ENCODE assay signal across 1 cellular context in the genomic region with DNA sequence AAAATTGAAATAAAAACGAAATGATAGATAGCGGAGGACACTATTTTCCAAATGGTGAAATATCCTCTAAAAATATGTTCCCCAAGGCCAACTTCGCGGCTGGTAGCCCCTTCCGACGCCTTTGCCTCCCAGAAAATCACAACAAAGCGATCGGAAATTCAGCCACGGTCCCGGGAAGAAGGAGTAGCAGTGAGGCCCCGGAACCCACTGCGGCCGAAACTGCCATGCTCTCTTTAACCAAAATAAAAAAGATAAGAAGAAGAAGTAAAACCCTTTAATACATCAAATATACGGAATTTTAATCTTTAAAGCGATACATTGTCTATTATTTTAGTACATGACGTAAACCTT.
TF ChIP-seq lines count a peak whose summit lies in the region.

No MANE protein-coding gene starts in this region.

TF ChIP-seq in IMR-90, 13 proteins besides CTCF, POLR2A, EP300 and RAD21:
- TF ChIP-seq RCOR1 (IDR thresholded peaks at IDR 0.05; ENCODE audit: insufficient replicate concordance, low read length) (no peak), MAZ (IDR thresholded peaks at IDR 0.05; ENCODE audit: borderline replicate concordance, low read depth, low read length) (no peak), CHD1 (IDR thresholded peaks at IDR 0.05; ENCODE audit: low read depth, low read length) (no peak), SMC3 (IDR thresholded peaks at IDR 0.05; ENCODE audit: low read depth, low read length) (no peak), NFE2L2 (IDR thresholded peaks at IDR 0.05; ENCODE audit: low read depth, low read length) (no peak), MAFK (IDR thresholded peaks at IDR 0.05; ENCODE audit: low read depth, low read length) (no peak), MXI1 (IDR thresholded peaks at IDR 0.05; ENCODE audit: borderline replicate concordance, low read depth, low read length) (no peak), CEBPB (IDR thresholded peaks at IDR 0.05; ENCODE audit: low read depth, low read length) (no peak)
- TF ChIP-seq, protein P1, sequence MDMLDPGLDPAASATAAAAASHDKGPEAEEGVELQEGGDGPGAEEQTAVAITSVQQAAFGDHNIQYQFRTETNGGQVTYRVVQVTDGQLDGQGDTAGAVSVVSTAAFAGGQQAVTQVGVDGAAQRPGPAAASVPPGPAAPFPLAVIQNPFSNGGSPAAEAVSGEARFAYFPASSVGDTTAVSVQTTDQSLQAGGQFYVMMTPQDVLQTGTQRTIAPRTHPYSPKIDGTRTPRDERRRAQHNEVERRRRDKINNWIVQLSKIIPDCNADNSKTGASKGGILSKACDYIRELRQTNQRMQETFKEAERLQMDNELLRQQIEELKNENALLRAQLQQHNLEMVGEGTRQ (IDR thresholded peaks at IDR 0.05; ENCODE audit: low read depth, low read length) = no peak
- TF ChIP-seq, protein P2, sequence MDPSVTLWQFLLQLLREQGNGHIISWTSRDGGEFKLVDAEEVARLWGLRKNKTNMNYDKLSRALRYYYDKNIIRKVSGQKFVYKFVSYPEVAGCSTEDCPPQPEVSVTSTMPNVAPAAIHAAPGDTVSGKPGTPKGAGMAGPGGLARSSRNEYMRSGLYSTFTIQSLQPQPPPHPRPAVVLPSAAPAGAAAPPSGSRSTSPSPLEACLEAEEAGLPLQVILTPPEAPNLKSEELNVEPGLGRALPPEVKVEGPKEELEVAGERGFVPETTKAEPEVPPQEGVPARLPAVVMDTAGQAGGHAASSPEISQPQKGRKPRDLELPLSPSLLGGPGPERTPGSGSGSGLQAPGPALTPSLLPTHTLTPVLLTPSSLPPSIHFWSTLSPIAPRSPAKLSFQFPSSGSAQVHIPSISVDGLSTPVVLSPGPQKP (IDR thresholded peaks at IDR 0.05; ENCODE audit: borderline replicate concordance, low read depth, low read length) = no peak
TF ChIP-seq in IMR-90: peak in this region for 0.
